ENCODE assay signal across 29 cellular contexts in the genomic region with DNA sequence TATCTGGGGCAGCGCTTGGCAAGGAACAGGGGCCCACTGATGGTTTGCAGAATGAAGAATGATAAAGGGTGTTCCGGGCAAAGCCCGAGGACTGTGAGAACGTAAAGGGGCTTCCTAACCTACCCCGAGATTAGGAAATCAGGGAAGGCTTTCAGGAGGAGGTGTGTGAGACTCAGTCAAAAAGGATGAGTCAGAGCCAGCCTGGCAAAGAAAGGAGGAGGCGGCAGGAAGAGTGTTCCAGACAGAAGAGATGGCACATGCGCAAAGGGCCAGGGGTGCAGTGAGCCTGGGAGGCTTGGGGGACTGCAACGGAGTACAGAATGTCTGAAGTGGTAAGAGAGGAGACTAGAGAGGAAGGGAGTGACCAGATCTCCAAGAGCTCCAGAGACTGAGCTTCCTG.
"Had no signal": no experiment of that assay in that cellular context is flagged by ENCODE, and none has a peak within 500 bp of the region (broad histone marks: within the 10 kb centered on the region; RNA-seq: fewer than 3 reads in every experiment).

No MANE protein-coding gene starts in this region.

- H3K9me3 Mint-ChIP-seq: immature natural killer cell; naive thymus-derived CD8-positive, alpha-beta T cell; nephron; neural crest cell; stimulated activated naive CD8-positive, alpha-beta T cell treated with anti-CD3 and anti-CD28 coated beads, Interleukin-15, Interleukin-2, amounts not matched to agents 100 ng/mL and 50 ng/mL, for 24 hours had no signal

- H3K4me1 Mint-ChIP-seq: immature natural killer cell, nephron, neural crest cell had no signal

- H3K27me3 ChIP-seq: ovary, right atrium auricular region, right lobe of liver, upper lobe of right lung had no signal

- H3K4me2 ChIP-seq: smooth muscle cell had no signal

- DNase-seq: hypothalamus; immature natural killer cell; kidney; left colon; lower lobe of right lung; mammary epithelial cell; mesenchymal stem cell; naive thymus-derived CD8-positive, alpha-beta T cell; ovary; right lobe of liver; stimulated activated CD4-positive, alpha-beta T cell treated with anti-CD3 and anti-CD28 coated beads, Interleukin-12 subunit alpha, Interleukin-12 subunit beta, amount 100 ng/mL, for 4 hours; stimulated activated CD4-positive, alpha-beta T cell treated with anti-CD3 and anti-CD28 coated beads, Interleukin-15, amount 100 ng/mL, for 24 hours; stimulated activated CD4-positive, alpha-beta T cell treated with anti-CD3 and anti-CD28 coated beads, Interleukin-2, amount 100 ng/mL, for 24 hours; stimulated activated CD4-positive, alpha-beta T cell treated with anti-CD3 and anti-CD28 coated beads, Interleukin-4, amount 100 ng/mL, for 1 hour; stimulated activated naive CD4-positive, alpha-beta T cell; tibial artery; trophoblast cell had no signal

- H3K27ac Mint-ChIP-seq: immature natural killer cell; naive thymus-derived CD8-positive, alpha-beta T cell; nephron; progenitor cell of endocrine pancreas; stimulated activated naive CD8-positive, alpha-beta T cell treated with anti-CD3 and anti-CD28 coated beads, Interleukin-15, Interleukin-2, amounts not matched to agents 100 ng/mL and 50 ng/mL, for 24 hours had no signal

- H3K4me1 ChIP-seq: left lung, lower lobe of right lung, right atrium auricular region, right lobe of liver, suprapubic skin, tibial artery, upper lobe of right lung had no signal

- H3K4me3 ChIP-seq: left lung, lower lobe of right lung, ovary, right atrium auricular region, right lobe of liver, smooth muscle cell, suprapubic skin, thoracic aorta, tibial artery, upper lobe of right lung had no signal

- H3K4me3 Mint-ChIP-seq: immature natural killer cell; naive thymus-derived CD8-positive, alpha-beta T cell; nephron; neural crest cell; stimulated activated naive CD8-positive, alpha-beta T cell treated with anti-CD3 and anti-CD28 coated beads, Interleukin-15, Interleukin-2, amounts not matched to agents 100 ng/mL and 50 ng/mL, for 24 hours had no signal

- ATAC-seq: left colon; left lung; lower lobe of right lung; naive thymus-derived CD8-positive, alpha-beta T cell; right lobe of liver; upper lobe of right lung had no signal

- FAIRE-seq: islet of Langerhans, kidney, urothelium cell line had no signal

- H3K27ac ChIP-seq: left lung, lower lobe of right lung, ovary, right atrium auricular region, right lobe of liver, suprapubic skin, thoracic aorta, tibial artery, upper lobe of right lung had no signal

- H3K36me3 ChIP-seq: left lung, ovary, right atrium auricular region, right lobe of liver, suprapubic skin, thoracic aorta, upper lobe of right lung had no signal

- H3K9me3 ChIP-seq: left lung, lower lobe of right lung, ovary, right atrium auricular region, right lobe of liver, suprapubic skin, thoracic aorta, tibial artery, upper lobe of right lung had no signal

- H3K36me3 Mint-ChIP-seq: immature natural killer cell; naive thymus-derived CD8-positive, alpha-beta T cell had no signal
